In the genomic region with DNA sequence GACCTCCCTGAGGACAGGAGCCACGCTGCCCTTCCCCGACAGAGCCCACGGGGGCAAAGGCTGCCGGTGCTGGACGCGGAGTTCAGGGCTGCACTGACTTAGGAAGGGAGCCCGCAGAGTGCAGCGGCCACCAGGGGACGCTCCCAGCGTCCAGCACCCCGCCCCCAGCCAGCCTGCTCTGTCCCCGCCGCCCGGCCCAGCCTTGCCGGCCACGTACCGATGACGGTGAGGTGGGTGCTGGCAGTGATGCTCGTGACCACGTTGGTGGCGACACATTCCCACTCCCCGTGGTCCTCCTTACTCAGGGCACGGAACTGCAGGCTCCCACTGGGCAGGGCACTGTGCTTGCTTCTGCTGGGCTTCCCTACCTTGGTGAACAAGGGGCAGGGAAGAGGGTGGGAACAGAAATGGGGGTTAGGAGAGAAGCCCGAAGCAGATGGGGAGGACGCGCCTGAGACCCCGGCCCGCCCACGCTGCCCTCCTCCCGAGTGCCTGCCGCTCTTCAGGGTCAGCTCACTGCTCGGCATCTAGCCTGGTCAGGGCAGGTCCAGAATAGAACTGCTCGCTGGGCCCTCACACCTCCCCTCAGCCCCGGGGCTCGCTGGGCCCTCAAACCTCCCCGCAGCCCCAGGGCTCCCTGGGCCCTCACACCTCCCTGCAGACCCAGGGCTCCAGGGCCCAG, we compare ENCODE assay signal across 12 cellular contexts. TPM values are rescaled to one million over a fixed set of nuclear protein-coding genes. Genes with fewer than 3 reads are reported as not detected.
A peak's percentile ranks its signal among the peaks of the same experiment; 100 is the strongest.
DNase-seq lines count a peak whose midpoint lies in the region; ATAC-seq and TF ChIP-seq lines count a peak whose summit lies in the region.
"Had no signal": no experiment of that assay in that cellular context is flagged by ENCODE, and none has a peak within 500 bp of the region (broad histone marks: within the 10 kb centered on the region; RNA-seq: fewer than 3 reads in every experiment).

No MANE protein-coding gene starts in this region.

- no peak overlapping the region for H3K27ac ChIP-seq in H9 (ENCODE audit: insufficient read length, low read depth, low read length)

- H3K56ac ChIP-seq in H9 (ENCODE audit: insufficient read length, low read depth, low read length): no peak overlapping the region

- H3K4me3 ChIP-seq in AG10803 (ENCODE audit: low read length) (no peak overlapping the region), choroid plexus epithelial cell (ENCODE audit: low read depth, low read length) (no peak overlapping the region)

- H3K27me3 ChIP-seq in H9 (ENCODE audit: insufficient read depth, low read length): no peaks in the 10 kb centered on the region

- no peak overlapping the region for H3K18ac ChIP-seq in H9 (ENCODE audit: insufficient read length, low read depth, low read length)

- no peak overlapping the region for H2AK5ac ChIP-seq in H9 (ENCODE audit: insufficient read length, low read length)

- no peaks in the 10 kb centered on the region for H3K79me2 ChIP-seq in H9 (ENCODE audit: insufficient read depth, low read length)

- no peak overlapping the region for H4K8ac ChIP-seq in H9 (replicated peaks; ENCODE audit: insufficient read length, low read depth, low read length)

- no peak overlapping the region for H3K9ac ChIP-seq in H9 (ENCODE audit: extremely low read depth, insufficient read length, low read length)

- no peaks in the 10 kb centered on the region for H3K23me2 ChIP-seq in H9 (ENCODE audit: insufficient read length, low read depth, low read length, poor library complexity, severe bottlenecking)

- DNase-seq in AG10803 (ENCODE audit: low read depth) (no peak), H9 (peak; percentile 78), choroid plexus epithelial cell (ENCODE audit: low read depth) (peak; percentile 5), lung microvascular endothelial cell (ENCODE audit: low read depth in 2 of 2) (peak; percentile 17 to 24), NCI-H526 treated with DMSO at 0.1 percent for 48 hours (lab: John Stamatoyannopoulos, UW) (no peak), germinal center (ENCODE audit: low spot score) (no peak), NCI-H187 treated with DMSO at 0.1 percent for 48 hours (lab: John Stamatoyannopoulos, UW) (no peak)
- DNase-seq: activated T-cell treated with anti-CD3 and anti-CD28 coated beads for 4 hours, cortex of kidney, DMS 273 treated with DMSO at 0.1 percent for 48 hours, NCI-H510A treated with DMSO at 0.1 percent for 48 hours had no signal

- H4K91ac ChIP-seq in H9 (ENCODE audit: insufficient read length, low read depth, low read length): no peak overlapping the region

- no peak overlapping the region for H3K23ac ChIP-seq in H9 (ENCODE audit: insufficient read length, low read depth, low read length)

- H3K4me3 Mint-ChIP-seq in H9: no peak overlapping the region

- no peak overlapping the region for H2BK120ac ChIP-seq in H9 (ENCODE audit: low read depth, low read length, poor library complexity, severe bottlenecking)

- TF ChIP-seq CTCF in AG10803 (conservative IDR thresholded peaks at IDR 0.05; ENCODE audit: low read length) (peak; percentile 42), H9 (conservative IDR thresholded peaks at IDR 0.05) (peak; percentile 73), choroid plexus epithelial cell (conservative IDR thresholded peaks at IDR 0.05; ENCODE audit: low read depth, low read length) (peak; percentile 33)

- peaks cover 32 to 36% (median 34%) of the 10 kb centered on the region in 3 experiments; a peak in 6 of 7 replicates for H3K36me3 Mint-ChIP-seq in H9 (ENCODE audit: insufficient read depth in 1 of 3, low read depth in 3 of 3)

- no peaks in the 10 kb centered on the region for H3K79me1 ChIP-seq in H9 (ENCODE audit: insufficient read depth, low read depth, low read length, poor library complexity, severe bottlenecking)

- H3K4me1 Mint-ChIP-seq in H9: peaks cover 11 to 12% of the 10 kb centered on the region in 2 experiments

- H3K4me1 ChIP-seq in H9 (ENCODE audit: insufficient read depth, low read length): no peaks in the 10 kb centered on the region

- no peak overlapping the region for H2BK15ac ChIP-seq in H9 (ENCODE audit: low read depth, low read length)

- H4K20me1 ChIP-seq in H9 (ENCODE audit: control insufficient read depth, insufficient read depth, insufficient read length): no peaks in the 10 kb centered on the region

- peak overlapping the region in 1 of 3 experiments; percentile 23; a peak in 1 of 7 replicates for H3K27ac Mint-ChIP-seq in H9

- H2BK20ac ChIP-seq in H9 (ENCODE audit: low read depth, low read length, poor library complexity, severe bottlenecking): no peak overlapping the region

- H3K14ac ChIP-seq in H9 (ENCODE audit: insufficient read depth, low read length): no peak overlapping the region; the same call in 1 of the 2 replicates

- H3K9me3 Mint-ChIP-seq in H9: no peaks in the 10 kb centered on the region

- no peak overlapping the region for H3K4me2 ChIP-seq in H9 (ENCODE audit: insufficient read depth, insufficient read length, low read length)

- H4K5ac ChIP-seq in H9 (ENCODE audit: insufficient read length, low read depth, low read length): no peak overlapping the region

- no peak for ATAC-seq in HG02885 (IDR thresholded peaks at IDR 0.05; ENCODE audit: poor library complexity, unreplicated experiment)

- H2BK12ac ChIP-seq in H9 (ENCODE audit: insufficient read length, low read depth, low read length): no peak overlapping the region

- no peaks in the 10 kb centered on the region for H3K9me3 ChIP-seq in H9 (ENCODE audit: control insufficient read depth, low read depth, low read length)

- H2BK5ac ChIP-seq in H9 (ENCODE audit: insufficient read length, low read length): no peak overlapping the region

- no peak overlapping the region for H3T11ph ChIP-seq in H9 (ENCODE audit: low read length)

- no peak overlapping the region for H3K4ac ChIP-seq in H9 (ENCODE audit: low read depth, low read length)

- WGBS in H9 (ENCODE audit: extremely low coverage, insufficient read length, low lambda C conversion rate): no CpG with 5 or more reads among the region's 36 CpGs

- no peak overlapping the region for H2AFZ ChIP-seq in H9 (ENCODE audit: low read length)

- no peaks in the 10 kb centered on the region for H3K27me3 Mint-ChIP-seq in H9 (ENCODE audit: low read depth)

RNA-seq across cellular contexts. Expression of a gene that starts 25.9 kb away (rescaled TPM):
- total RNA-seq in H9 (2021): 25.7 and 26.3 TPM in 2 replicates
- not detected in 2 replicates for total RNA-seq in lung microvascular endothelial cell

Comparison
In these comparisons a context has a peak if more than half of its experiments do, and no peak if none do; other contexts are left out.
1. DNase-seq: peak in H9 (single experiment), choroid plexus epithelial cell (single experiment) and lung microvascular endothelial cell (2 of 2); none in AG10803 (single experiment), NCI-H526 treated with DMSO at 0.1 percent for 48 hours (single experiment), germinal center (single experiment) and NCI-H187 treated with DMSO at 0.1 percent for 48 hours (single experiment).
2. RNA of a gene that starts 25.9 kb away (total RNA-seq): 25.7 to 26.3 TPM in H9; not detected in lung microvascular endothelial cell; every median in the first group is over 10 times any median in the second.
3. Peak in every context shown above with its lines, with median percentiles within 50 percentile points of each other: CTCF ChIP-seq.